In genomic region chr11:319465-320273, GRCh38 we compare ENCODE assay signal across 7 cellular contexts. TPM values are rescaled to one million over a fixed set of nuclear protein-coding genes. Genes with fewer than 3 reads are reported as not detected.
A peak's percentile ranks its signal among the peaks of the same experiment; 100 is the strongest.
DNase-seq lines count a peak whose midpoint lies in the region; ATAC-seq and TF ChIP-seq lines count a peak whose summit lies in the region.
"Not testable (repeated sequence)": the region's sequence is repeated elsewhere in the genome, so short reads cannot be mapped to it uniquely, and the experiment has no call there.
"Had no signal": no experiment of that assay in that cellular context is flagged by ENCODE, and none has a peak within 500 bp of the region (broad histone marks: within the 10 kb centered on the region; RNA-seq: fewer than 3 reads in every experiment).

No MANE protein-coding gene starts in this region.

- intact Hi-C loops in dorsolateral prefrontal cortex (cut with DNase I) = not testable (repeated sequence)
- intact Hi-C loops in posterior vena cava (cut with DNase I) (loop anchor here in 1 of 2 donors (5.0 kb wide), 1 partner anchor 33 kb away; no protein-coding TSS in a partner anchor), aorta (cut with DNase I) (loop anchor here in 1 of 2 donors (5.0 kb wide), 1 partner anchor 38 kb away; no protein-coding TSS in a partner anchor)

- peak; percentile 80 for DNase-seq in activated CD8-positive, alpha-beta memory T cell treated with anti-CD3 and anti-CD28 coated beads for 24 hours
- DNase-seq in dorsolateral prefrontal cortex = peak in 1 of 10 donors; percentile 33
- DNase-seq in kidney epithelial cell (ENCODE audit: low read depth); aorta: not testable (repeated sequence)
- peak; percentile 78 for DNase-seq in posterior vena cava (ENCODE audit: low spot score)

- H3K9me3 ChIP-seq in aorta (ENCODE audit: control insufficient read depth, low read length) = not testable (repeated sequence)

- ATAC-seq in HG03196 (IDR thresholded peaks at IDR 0.05; ENCODE audit: unreplicated experiment) (peak; percentile 15), aorta (ENCODE audit: low FRiP score) (peak; percentile 54)

- 1 to 2% methylated on average over 20 to 24 of the region's 24 CpGs for WGBS in aorta, 2 donors

- H3K27me3 ChIP-seq in dorsolateral prefrontal cortex = peaks cover 0 to 33% (median 25%) of the 10 kb centered on the region in 45 donors
- peaks cover 15% of the 10 kb centered on the region for H3K27me3 ChIP-seq in kidney epithelial cell (ENCODE audit: control insufficient read depth, insufficient read depth, low read length)
- H3K27me3 ChIP-seq in aorta (ENCODE audit: control insufficient read depth in 1 of 2, insufficient read depth in 2 of 2, low read length in 1 of 2) = not testable (repeated sequence)

- not testable (repeated sequence) for H3K36me3 ChIP-seq in kidney epithelial cell (ENCODE audit: control insufficient read depth, insufficient read depth, low read length); aorta (ENCODE audit: control insufficient read depth in 1 of 2, insufficient read depth in 2 of 2, low read length in 1 of 2)

- H3K4me1 ChIP-seq in aorta (ENCODE audit: control insufficient read depth in 1 of 2, insufficient read depth in 2 of 2, low read length in 2 of 2) = not testable (repeated sequence)

- not testable (repeated sequence) for TF ChIP-seq CTCF in dorsolateral prefrontal cortex (IDR thresholded peaks at IDR 0.05 in 54 of 56, conservative IDR thresholded peaks at IDR 0.05 in 2 of 56; ENCODE audit: low read depth in 1 of 56, partially characterized antibody in 56 of 56); kidney epithelial cell (IDR thresholded peaks at IDR 0.05; ENCODE audit: insufficient read depth, low read length, poor library complexity, severe bottlenecking)

- H3K27ac ChIP-seq in dorsolateral prefrontal cortex (peak overlapping the region in 55 of 59 donors; percentile 37 to 97 (median 83)), aorta (ENCODE audit: low read depth in 1 of 2, low read length in 2 of 2) (peak overlapping the region; percentile 58 to 97)

- H3K4me3 ChIP-seq in dorsolateral prefrontal cortex (peak overlapping the region in 56 of 59 donors; percentile 24 to 79 (median 55)), kidney epithelial cell (ENCODE audit: low read depth, low read length) (peak overlapping the region; percentile 63), aorta (ENCODE audit: low read length in 2 of 2) (peak overlapping the region in 1 of 2 donors; percentile 87)

RNA-seq across cellular contexts. Expression of gene IFITM3, which starts 1.0 kb away (rescaled TPM):
- total RNA-seq in dorsolateral prefrontal cortex = 100 to 1,000 TPM in 115 of 120 experiments, 10 to 100 TPM in 5; 78.3 to 905 (median 216) TPM
- total RNA-seq in kidney epithelial cell = 93.7 and 125 TPM in 2 replicates
- total RNA-seq in posterior vena cava = 1,000 to 10,000 TPM; 1,080 to 1,276 TPM
- total RNA-seq in aorta = 1,000 to 10,000 TPM; 1,112 to 1,381 TPM
- polyA plus RNA-seq in aorta = 1,000 to 10,000 TPM in 1 of 2 donors, 100 to 1,000 TPM in 1; 856 to 2,374 TPM

RNA-seq across cellular contexts. Expression of gene IFITM1, which starts 5.8 kb away (rescaled TPM):
- total RNA-seq in dorsolateral prefrontal cortex (100 to 1,000 TPM in 23 of 120 experiments, 10 to 100 TPM in 97; 19.2 to 217 (median 70.2) TPM), kidney epithelial cell (38.2 and 42.4 TPM in 2 replicates), posterior vena cava (100 to 1,000 TPM; 205 to 275 TPM), aorta (100 to 1,000 TPM; 278 to 311 TPM)
- 10 to 100 TPM; 46.7 to 88.3 TPM for polyA plus RNA-seq in aorta

RNA-seq across cellular contexts. Expression of gene IFITM2, which starts 12.1 kb away (rescaled TPM):
- total RNA-seq in dorsolateral prefrontal cortex (100 to 1,000 TPM in 70 of 120 experiments, 10 to 100 TPM in 50; 21.6 to 340 (median 114) TPM), kidney epithelial cell (39.9 and 55.0 TPM in 2 replicates), posterior vena cava (100 to 1,000 TPM; 647 to 724 TPM), aorta (100 to 1,000 TPM; 695 to 841 TPM)
- polyA plus RNA-seq in aorta = 1,000 to 10,000 TPM in 1 of 2 donors, 100 to 1,000 TPM in 1; 424 to 1,109 TPM

RNA-seq across cellular contexts. Expression of gene IFITM5, which starts 20.3 kb away (rescaled TPM):
- total RNA-seq in dorsolateral prefrontal cortex = under 1 TPM in 1 of 120 experiments, not detected in 119; 0.76 TPM
- not detected in 2 replicates for total RNA-seq in kidney epithelial cell
- not detected for total RNA-seq in posterior vena cava
- not detected for total RNA-seq in aorta
- polyA plus RNA-seq in aorta = not detected
- total RNA-seq: frontal cortex had no signal

RNA-seq across cellular contexts. Expression of gene PGGHG, which starts 30.7 kb away (rescaled TPM):
- total RNA-seq in dorsolateral prefrontal cortex = 10 to 100 TPM in 62 of 120 experiments, 1 to 10 TPM in 58; 2.7 to 23.2 (median 10.1) TPM
- total RNA-seq in kidney epithelial cell = 10.5 and 13.1 TPM in 2 replicates
- 10 to 100 TPM; 18.8 to 20.7 TPM for total RNA-seq in posterior vena cava
- total RNA-seq in aorta = 10 to 100 TPM; 42.1 to 61.6 TPM
- 100 to 1,000 TPM in 1 of 2 donors, 10 to 100 TPM in 1; 23.9 to 197 TPM for polyA plus RNA-seq in aorta
